In the genomic region with DNA sequence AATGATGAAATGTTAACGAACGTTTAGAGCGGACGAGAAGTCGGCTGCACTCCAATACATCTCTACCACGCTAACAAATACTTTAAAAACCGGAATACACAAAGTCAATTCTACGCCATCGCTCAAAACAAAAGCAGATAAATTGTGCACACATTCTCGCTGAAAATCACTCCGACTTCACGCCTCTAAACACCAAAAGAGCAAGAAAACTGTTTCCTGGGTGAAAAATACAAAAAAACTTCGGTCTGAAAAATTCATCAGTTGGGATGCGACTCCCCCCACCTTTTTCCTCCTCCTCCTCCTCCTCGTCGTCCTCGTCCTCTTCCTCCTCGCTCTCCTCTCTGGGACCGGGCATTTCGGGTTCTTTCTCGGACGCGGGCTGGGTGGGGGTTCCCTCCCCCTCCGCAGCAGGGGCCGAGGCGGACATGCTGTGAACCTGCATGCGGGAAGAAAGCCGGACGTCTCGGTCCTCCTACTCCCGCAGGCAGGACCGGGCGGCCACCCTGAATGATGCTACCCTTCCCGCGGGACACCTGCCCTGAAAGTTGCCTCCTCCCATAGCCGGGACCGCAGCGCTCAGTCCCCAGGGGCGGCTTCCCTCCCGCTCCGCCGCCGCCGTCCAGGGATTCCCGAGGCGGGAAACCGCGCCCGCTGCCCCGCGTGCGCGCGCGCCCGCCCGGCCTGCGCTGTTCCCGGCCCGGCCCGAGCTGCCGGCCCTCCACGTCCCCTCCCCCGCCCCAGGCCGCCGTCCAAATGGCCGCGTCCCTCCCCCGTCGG, we compare ENCODE assay signal across 1 cellular context.
TF ChIP-seq lines count a peak whose summit lies in the region.

No MANE protein-coding gene starts in this region.

TF ChIP-seq in HepG2, 621 proteins besides CTCF, POLR2A, EP300 and RAD21 (continued from another document and continues in another):
- TF ChIP-seq MXD3 (CRISPR knock-in tag; IDR thresholded peaks at IDR 0.05) (no peak), ZNF510 (CRISPR knock-in tag; IDR thresholded peaks at IDR 0.05; ENCODE audit: low read depth) (0 out of 2 replicates have a peak, but pooled peaks have one; percentile 34), TOE1 (CRISPR knock-in tag; IDR thresholded peaks at IDR 0.05) (no peak), NFIB (CRISPR knock-in tag; IDR thresholded peaks at IDR 0.05; ENCODE audit: borderline replicate concordance) (no peak), ZNF460 (CRISPR knock-in tag; IDR thresholded peaks at IDR 0.05; ENCODE audit: borderline replicate concordance) (no peak), ZC3H4 (CRISPR knock-in tag; IDR thresholded peaks at IDR 0.05; ENCODE audit: borderline replicate concordance) (no peak), FOXP1 (IDR thresholded peaks at IDR 0.05) (no peak), FOXP1 (CRISPR knock-in tag; IDR thresholded peaks at IDR 0.05) (no peak), PRPF4 (IDR thresholded peaks at IDR 0.05; ENCODE audit: low read depth, low read length, poor library complexity, severe bottlenecking) (no peak), ARNT2 (CRISPR knock-in tag; IDR thresholded peaks at IDR 0.05; ENCODE audit: low read depth) (no peak), STAG1 (CRISPR knock-in tag; IDR thresholded peaks at IDR 0.05) (no peak), ZNF704 (CRISPR knock-in tag; IDR thresholded peaks at IDR 0.05; ENCODE audit: borderline replicate concordance) (peak; percentile 54; the same call in 1 of the 2 replicates), ZNF644 (CRISPR knock-in tag; IDR thresholded peaks at IDR 0.05; ENCODE audit: low read depth) (no peak), STAT6 (CRISPR knock-in tag; IDR thresholded peaks at IDR 0.05; ENCODE audit: borderline replicate concordance) (no peak), NBN (conservative IDR thresholded peaks at IDR 0.05) (no peak), PAWR (CRISPR knock-in tag; IDR thresholded peaks at IDR 0.05; ENCODE audit: borderline replicate concordance) (no peak), MAF1 (CRISPR knock-in tag; IDR thresholded peaks at IDR 0.05; ENCODE audit: borderline replicate concordance) (no peak), ZNF30 (CRISPR knock-in tag; IDR thresholded peaks at IDR 0.05) (no peak), ZNF468 (CRISPR knock-in tag; IDR thresholded peaks at IDR 0.05) (no peak), ZBTB7B (CRISPR knock-in tag; IDR thresholded peaks at IDR 0.05) (no peak), RFX5 (IDR thresholded peaks at IDR 0.05; ENCODE audit: low read depth, low read length) (no peak), RERE (CRISPR knock-in tag; IDR thresholded peaks at IDR 0.05; ENCODE audit: low read depth) (no peak), ZNF558 (CRISPR knock-in tag; IDR thresholded peaks at IDR 0.05; ENCODE audit: borderline replicate concordance) (no peak), SAP130 (CRISPR knock-in tag; IDR thresholded peaks at IDR 0.05; ENCODE audit: low read depth) (0 out of 2 replicates have a peak, but pooled peaks have one; percentile 0), ZBTB44 (CRISPR knock-in tag; IDR thresholded peaks at IDR 0.05) (no peak), CREB1 (IDR thresholded peaks at IDR 0.05) (no peak), CREB1 (CRISPR knock-in tag; IDR thresholded peaks at IDR 0.05) (no peak), SATB2 (CRISPR knock-in tag; IDR thresholded peaks at IDR 0.05) (no peak)
- TF ChIP-seq, protein P1, sequence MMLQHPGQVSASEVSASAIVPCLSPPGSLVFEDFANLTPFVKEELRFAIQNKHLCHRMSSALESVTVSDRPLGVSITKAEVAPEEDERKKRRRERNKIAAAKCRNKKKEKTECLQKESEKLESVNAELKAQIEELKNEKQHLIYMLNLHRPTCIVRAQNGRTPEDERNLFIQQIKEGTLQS (CRISPR knock-in tag; IDR thresholded peaks at IDR 0.05), result no peak
- TF ChIP-seq, protein P2, sequence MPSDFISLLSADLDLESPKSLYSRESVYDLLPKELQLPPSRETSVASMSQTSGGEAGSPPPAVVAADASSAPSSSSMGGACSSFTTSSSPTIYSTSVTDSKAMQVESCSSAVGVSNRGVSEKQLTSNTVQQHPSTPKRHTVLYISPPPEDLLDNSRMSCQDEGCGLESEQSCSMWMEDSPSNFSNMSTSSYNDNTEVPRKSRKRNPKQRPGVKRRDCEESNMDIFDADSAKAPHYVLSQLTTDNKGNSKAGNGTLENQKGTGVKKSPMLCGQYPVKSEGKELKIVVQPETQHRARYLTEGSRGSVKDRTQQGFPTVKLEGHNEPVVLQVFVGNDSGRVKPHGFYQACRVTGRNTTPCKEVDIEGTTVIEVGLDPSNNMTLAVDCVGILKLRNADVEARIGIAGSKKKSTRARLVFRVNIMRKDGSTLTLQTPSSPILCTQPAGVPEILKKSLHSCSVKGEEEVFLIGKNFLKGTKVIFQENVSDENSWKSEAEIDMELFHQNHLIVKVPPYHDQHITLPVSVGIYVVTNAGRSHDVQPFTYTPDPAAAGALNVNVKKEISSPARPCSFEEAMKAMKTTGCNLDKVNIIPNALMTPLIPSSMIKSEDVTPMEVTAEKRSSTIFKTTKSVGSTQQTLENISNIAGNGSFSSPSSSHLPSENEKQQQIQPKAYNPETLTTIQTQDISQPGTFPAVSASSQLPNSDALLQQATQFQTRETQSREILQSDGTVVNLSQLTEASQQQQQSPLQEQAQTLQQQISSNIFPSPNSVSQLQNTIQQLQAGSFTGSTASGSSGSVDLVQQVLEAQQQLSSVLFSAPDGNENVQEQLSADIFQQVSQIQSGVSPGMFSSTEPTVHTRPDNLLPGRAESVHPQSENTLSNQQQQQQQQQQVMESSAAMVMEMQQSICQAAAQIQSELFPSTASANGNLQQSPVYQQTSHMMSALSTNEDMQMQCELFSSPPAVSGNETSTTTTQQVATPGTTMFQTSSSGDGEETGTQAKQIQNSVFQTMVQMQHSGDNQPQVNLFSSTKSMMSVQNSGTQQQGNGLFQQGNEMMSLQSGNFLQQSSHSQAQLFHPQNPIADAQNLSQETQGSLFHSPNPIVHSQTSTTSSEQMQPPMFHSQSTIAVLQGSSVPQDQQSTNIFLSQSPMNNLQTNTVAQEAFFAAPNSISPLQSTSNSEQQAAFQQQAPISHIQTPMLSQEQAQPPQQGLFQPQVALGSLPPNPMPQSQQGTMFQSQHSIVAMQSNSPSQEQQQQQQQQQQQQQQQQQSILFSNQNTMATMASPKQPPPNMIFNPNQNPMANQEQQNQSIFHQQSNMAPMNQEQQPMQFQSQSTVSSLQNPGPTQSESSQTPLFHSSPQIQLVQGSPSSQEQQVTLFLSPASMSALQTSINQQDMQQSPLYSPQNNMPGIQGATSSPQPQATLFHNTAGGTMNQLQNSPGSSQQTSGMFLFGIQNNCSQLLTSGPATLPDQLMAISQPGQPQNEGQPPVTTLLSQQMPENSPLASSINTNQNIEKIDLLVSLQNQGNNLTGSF (CRISPR knock-in tag; IDR thresholded peaks at IDR 0.05), result 0 out of 2 replicates have a peak, but pooled peaks have one; percentile 56
- TF ChIP-seq, protein P3, sequence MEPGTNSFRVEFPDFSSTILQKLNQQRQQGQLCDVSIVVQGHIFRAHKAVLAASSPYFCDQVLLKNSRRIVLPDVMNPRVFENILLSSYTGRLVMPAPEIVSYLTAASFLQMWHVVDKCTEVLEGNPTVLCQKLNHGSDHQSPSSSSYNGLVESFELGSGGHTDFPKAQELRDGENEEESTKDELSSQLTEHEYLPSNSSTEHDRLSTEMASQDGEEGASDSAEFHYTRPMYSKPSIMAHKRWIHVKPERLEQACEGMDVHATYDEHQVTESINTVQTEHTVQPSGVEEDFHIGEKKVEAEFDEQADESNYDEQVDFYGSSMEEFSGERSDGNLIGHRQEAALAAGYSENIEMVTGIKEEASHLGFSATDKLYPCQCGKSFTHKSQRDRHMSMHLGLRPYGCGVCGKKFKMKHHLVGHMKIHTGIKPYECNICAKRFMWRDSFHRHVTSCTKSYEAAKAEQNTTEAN (CRISPR knock-in tag; conservative IDR thresholded peaks at IDR 0.05), result peak; percentile 3; the same call in 1 of the 2 replicates
- TF ChIP-seq, protein P4, sequence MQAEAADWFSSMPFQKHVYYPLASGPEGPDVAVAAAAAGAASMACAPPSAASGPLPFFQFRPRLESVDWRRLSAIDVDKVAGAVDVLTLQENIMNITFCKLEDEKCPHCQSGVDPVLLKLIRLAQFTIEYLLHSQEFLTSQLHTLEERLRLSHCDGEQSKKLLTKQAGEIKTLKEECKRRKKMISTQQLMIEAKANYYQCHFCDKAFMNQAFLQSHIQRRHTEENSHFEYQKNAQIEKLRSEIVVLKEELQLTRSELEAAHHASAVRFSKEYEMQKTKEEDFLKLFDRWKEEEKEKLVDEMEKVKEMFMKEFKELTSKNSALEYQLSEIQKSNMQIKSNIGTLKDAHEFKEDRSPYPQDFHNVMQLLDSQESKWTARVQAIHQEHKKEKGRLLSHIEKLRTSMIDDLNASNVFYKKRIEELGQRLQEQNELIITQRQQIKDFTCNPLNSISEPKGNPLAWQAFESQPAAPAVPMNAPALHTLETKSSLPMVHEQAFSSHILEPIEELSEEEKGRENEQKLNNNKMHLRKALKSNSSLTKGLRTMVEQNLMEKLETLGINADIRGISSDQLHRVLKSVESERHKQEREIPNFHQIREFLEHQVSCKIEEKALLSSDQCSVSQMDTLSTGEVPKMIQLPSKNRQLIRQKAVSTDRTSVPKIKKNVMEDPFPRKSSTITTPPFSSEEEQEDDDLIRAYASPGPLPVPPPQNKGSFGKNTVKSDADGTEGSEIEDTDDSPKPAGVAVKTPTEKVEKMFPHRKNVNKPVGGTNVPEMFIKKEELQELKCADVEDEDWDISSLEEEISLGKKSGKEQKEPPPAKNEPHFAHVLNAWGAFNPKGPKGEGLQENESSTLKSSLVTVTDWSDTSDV (CRISPR knock-in tag; IDR thresholded peaks at IDR 0.05), result no peak; the same call in 1 of the 2 replicates
